Comparison of ENCODE assay signal across 27 cellular contexts in genomic region chr14:82345149-82345548, GRCh38.
"Had no signal": no experiment of that assay in that cellular context is flagged by ENCODE, and none has a peak within 500 bp of the region (broad histone marks: within the 10 kb centered on the region; RNA-seq: fewer than 3 reads in every experiment).

No MANE protein-coding gene starts in this region.

- H3K36me3 ChIP-seq: ascending aorta, breast epithelium, cardiac muscle cell, colonic mucosa, esophagus squamous epithelium, gastroesophageal sphincter, heart right ventricle had no signal

- H3K27me3 ChIP-seq: ascending aorta, breast epithelium, cardiac muscle cell, colonic mucosa, esophagus squamous epithelium, gastroesophageal sphincter, heart right ventricle had no signal

- H3K4me3 ChIP-seq: ascending aorta, breast epithelium, cardiac muscle cell, colonic mucosa, esophagus squamous epithelium, gastroesophageal sphincter, heart right ventricle had no signal

- DNase-seq: activated CD4-positive, alpha-beta memory T cell treated with anti-CD3 and anti-CD28 coated beads for 36 hours; activated CD4-positive, alpha-beta T cell treated with anti-CD3 and anti-CD28 coated beads for 36 hours; activated CD4-positive, alpha-beta T cell treated with anti-CD3 and anti-CD28 coated beads, Interleukin-2, amount 10 ng/mL, durations not matched to agents 24 days and 14 days; activated CD4-positive, CD25-positive, alpha-beta regulatory T cell; activated CD4-positive, CD25-positive, alpha-beta regulatory T cell treated with anti-CD3 and anti-CD28 coated beads, Interleukin-2, amount 50 U/mL, for 72 hours; activated CD8-positive, alpha-beta memory T cell treated with anti-CD3 and anti-CD28 coated beads, Interleukin-2, amount 10 ng/mL, durations not matched to agents 7 days and 5 days; activated CD8-positive, alpha-beta memory T cell treated with anti-CD3 and anti-CD28 coated beads, Interleukin-2, amount 50 U/mL, for 4 hours; activated CD8-positive, alpha-beta T cell treated with anti-CD3 and anti-CD28 coated beads, Interleukin-2, amount 10 ng/mL, durations not matched to agents 7 days and 5 days; activated effector memory CD4-positive, alpha-beta T cell treated with anti-CD3 and anti-CD28 coated beads, Interleukin-2, amount 50 U/mL, for 16 hours; activated naive CD4-positive, alpha-beta T cell; activated naive CD4-positive, alpha-beta T cell treated with anti-CD3 and anti-CD28 coated beads, Interleukin-2, amount 10 ng/mL, durations not matched to agents 7 days and 5 days; activated naive CD8-positive, alpha-beta T cell treated with anti-CD3 and anti-CD28 coated beads, Interleukin-2, amount 10 ng/mL, durations not matched to agents 7 days and 5 days; activated T-cell treated with anti-CD3 and anti-CD28 coated beads, Interleukin-2, amount 50 U/mL, for 1 hour; activated T-cell treated with anti-CD3 and anti-CD28 coated beads, Interleukin-2, amount 50 U/mL, for 48 hours; central memory CD4-positive, alpha-beta T cell; cerebellar nuclear complex; colonic mucosa; effector CD8-positive, alpha-beta T cell; esophagus squamous epithelium; foreskin melanocyte; heart right ventricle; T-helper 2 cell had no signal

- H3K27ac ChIP-seq: ascending aorta, breast epithelium, cardiac muscle cell, colonic mucosa, epithelial cell of prostate, esophagus squamous epithelium, gastroesophageal sphincter, heart right ventricle had no signal

- H3K4me1 ChIP-seq: ascending aorta, breast epithelium, colonic mucosa, esophagus squamous epithelium, heart right ventricle had no signal

- H3K9me3 ChIP-seq: ascending aorta, breast epithelium, colonic mucosa, esophagus squamous epithelium had no signal
